ENCODE assay signal across 18 cellular contexts in the genomic region with DNA sequence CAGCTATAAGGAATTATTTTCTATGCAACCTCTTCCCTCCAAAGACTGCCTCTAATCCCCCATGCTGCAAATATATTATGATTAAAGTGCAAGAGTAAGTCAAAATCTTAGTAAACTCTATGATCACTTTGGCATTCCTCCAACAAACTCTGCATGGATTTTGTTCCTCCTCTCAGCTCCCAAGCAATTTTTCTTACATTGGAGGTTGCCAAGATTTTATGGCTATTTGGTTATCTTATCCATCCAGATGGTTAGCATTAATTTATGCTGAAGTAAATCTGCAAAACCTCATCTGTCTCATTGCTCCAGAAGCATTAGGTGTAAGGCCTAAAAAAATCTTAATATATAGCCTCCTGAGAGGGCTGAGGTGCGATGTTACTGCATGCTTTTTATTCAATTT.
A peak's percentile ranks its signal among the peaks of the same experiment; 100 is the strongest.
DNase-seq lines count a peak whose midpoint lies in the region; ATAC-seq and FAIRE-seq lines count a peak whose summit lies in the region.
"Had no signal": no experiment of that assay in that cellular context is flagged by ENCODE, and none has a peak within 500 bp of the region (broad histone marks: within the 10 kb centered on the region; RNA-seq: fewer than 3 reads in every experiment).

No MANE protein-coding gene starts in this region.

- no peak overlapping the region for H3K4me3 Mint-ChIP-seq in T-helper 2 cell treated with Interferon-gamma antibody and Interleukin-4, amounts not matched to agents 5 μg/mL and 100 μg/mL, for 36 hours
- H3K4me3 Mint-ChIP-seq: H9, nephron progenitor cell had no signal

- peaks cover 80% of the 10 kb centered on the region for H3K4me1 Mint-ChIP-seq in T-helper 2 cell treated with Interferon-gamma antibody and Interleukin-4, amounts not matched to agents 5 μg/mL and 100 μg/mL, for 36 hours (ENCODE audit: low read depth)

- H3K9me3 Mint-ChIP-seq in T-helper 2 cell treated with Interferon-gamma antibody and Interleukin-4, amounts not matched to agents 5 μg/mL and 100 μg/mL, for 36 hours = peaks cover 5% of the 10 kb centered on the region
- H3K9me3 Mint-ChIP-seq: H9, nephron progenitor cell had no signal

- H3K27ac ChIP-seq in small intestine (ENCODE audit: low read depth in 1 of 2, low read length in 1 of 2) = no peak overlapping the region
- H3K27ac ChIP-seq: vagina had no signal

- H3K36me3 Mint-ChIP-seq in T-helper 2 cell treated with Interferon-gamma antibody and Interleukin-4, amounts not matched to agents 5 μg/mL and 100 μg/mL, for 36 hours (ENCODE audit: low read depth) = peaks cover 35% of the 10 kb centered on the region

- H3K4me3 ChIP-seq in small intestine (ENCODE audit: low read depth in 1 of 2, low read length in 2 of 2) = no peak overlapping the region
- H3K4me3 ChIP-seq: vagina had no signal

- no peak for DNase-seq in T-helper 2 cell treated with Interferon-gamma antibody and Interleukin-4, amounts not matched to agents 5 μg/mL and 100 μg/mL, for 36 hours (ENCODE audit: low spot score)
- DNase-seq in T-helper 2 cell (no peak), NCI-H524 treated with DMSO at 0.1 percent for 48 hours (lab: John Stamatoyannopoulos, UW) (peak; percentile 86), small intestine (peak; percentile 69), cerebellum (ENCODE audit: low spot score) (no peak)
- DNase-seq: ACHN; activated CD4-positive, CD25-positive, alpha-beta regulatory T cell; activated naive CD4-positive, alpha-beta T cell treated with anti-CD3 and anti-CD28 coated beads, Interleukin-2, amount 50 U/mL, for 16 hours; Caco-2; caudate nucleus; H9; nephron progenitor cell; SW 1271 had no signal

- WGBS in small intestine, 3 donors = 19 to 54% (median 52%) methylated on average over 1 of the region's 1 CpG

- peaks cover 0 to 12% of the 10 kb centered on the region in 2 donors for H3K4me1 ChIP-seq in small intestine (ENCODE audit: control insufficient read depth in 2 of 2, insufficient read depth in 1 of 2, low read depth in 1 of 2, low read length in 1 of 2)
- H3K4me1 ChIP-seq: Caco-2 had no signal

- peak; percentile 85 for FAIRE-seq in endometrium (lab: Jason Lieb, UNC)
- FAIRE-seq in small intestine (lab: Jason Lieb, UNC) = no peak
- FAIRE-seq: HepG2 had no signal

- H3K27ac Mint-ChIP-seq in T-helper 2 cell treated with Interferon-gamma antibody and Interleukin-4, amounts not matched to agents 5 μg/mL and 100 μg/mL, for 36 hours = peak overlapping the region; percentile 9
- H3K27ac Mint-ChIP-seq: H9 had no signal

- no peaks in the 10 kb centered on the region for H3K9me3 ChIP-seq in small intestine (ENCODE audit: control insufficient read depth, low read depth)
- H3K9me3 ChIP-seq: Caco-2, vagina had no signal

- no peaks in the 10 kb centered on the region for H3K27me3 Mint-ChIP-seq in T-helper 2 cell treated with Interferon-gamma antibody and Interleukin-4, amounts not matched to agents 5 μg/mL and 100 μg/mL, for 36 hours (ENCODE audit: low read depth)

- no peak for ATAC-seq in HG03039 (IDR thresholded peaks at IDR 0.05; ENCODE audit: unreplicated experiment)
- no peak for ATAC-seq in HG02973 (IDR thresholded peaks at IDR 0.05; ENCODE audit: unreplicated experiment)
- ATAC-seq: HepG2 had no signal

- no peaks in the 10 kb centered on the region for H3K36me3 ChIP-seq in small intestine (ENCODE audit: control insufficient read depth in 2 of 2, insufficient read depth in 2 of 2, low read length in 2 of 2)
- H3K36me3 ChIP-seq: vagina had no signal

- no peaks in the 10 kb centered on the region for H3K27me3 ChIP-seq in small intestine (ENCODE audit: control insufficient read depth in 2 of 2, insufficient read depth in 2 of 2, low read length in 2 of 2)
- H3K27me3 ChIP-seq: vagina had no signal

Comparison
In these comparisons a context has a peak if more than half of its experiments do, and no peak if none do; other contexts are left out.
1. DNase-seq: peak in NCI-H524 treated with DMSO at 0.1 percent for 48 hours (single experiment) and small intestine (single experiment); none in T-helper 2 cell treated with Interferon-gamma antibody and Interleukin-4, amounts not matched to agents 5 μg/mL and 100 μg/mL, for 36 hours (single experiment), T-helper 2 cell (0 of 5) and cerebellum (single experiment).